In genomic region chr19:6739884-6740588, GRCh38 we compare ENCODE assay signal across 6 cellular contexts. TPM values are rescaled to one million over a fixed set of nuclear protein-coding genes. Genes with fewer than 3 reads are reported as not detected.
DNase-seq lines count a peak whose midpoint lies in the region; ATAC-seq and TF ChIP-seq lines count a peak whose summit lies in the region.

No MANE protein-coding gene starts in this region.

- H3K4me3 Mint-ChIP-seq in T-helper 1 cell treated with Interleukin-12 subunit alpha and Interleukin-12 subunit beta and Interleukin-4 antibody, amounts not matched to agents 30 μg/mL and 1 μg/mL, for 36 hours, result peak overlapping the region; percentile 84
- peak overlapping the region; percentile 89 for H3K4me3 Mint-ChIP-seq in neural crest cell

- peaks cover 12 to 32% of the 10 kb centered on the region in 2 donors for H3K4me1 ChIP-seq in breast epithelium

- no peaks in the 10 kb centered on the region for H3K9me3 Mint-ChIP-seq in T-helper 1 cell treated with Interleukin-12 subunit alpha and Interleukin-12 subunit beta and Interleukin-4 antibody, amounts not matched to agents 30 μg/mL and 1 μg/mL, for 36 hours
- H3K9me3 Mint-ChIP-seq in neural crest cell, result no peaks in the 10 kb centered on the region

- TF ChIP-seq POLR2A in breast epithelium (IDR thresholded peaks at IDR 0.05), result no peak

- intact Hi-C loops in breast epithelium (cut with DNase I; ENCODE audit: low total_unique reads), result loop anchor here (10.0 kb wide), 1 partner anchor 1045 kb away; the partner anchor contains the start of gene RPL36

- H3K4me3 ChIP-seq in breast epithelium, result peak overlapping the region; percentile 69 to 92 (median 80)

- peaks cover 20% of the 10 kb centered on the region for H3K36me3 Mint-ChIP-seq in T-helper 1 cell treated with Interleukin-12 subunit alpha and Interleukin-12 subunit beta and Interleukin-4 antibody, amounts not matched to agents 30 μg/mL and 1 μg/mL, for 36 hours (ENCODE audit: low read depth)
- H3K36me3 Mint-ChIP-seq in neural crest cell (ENCODE audit: low read depth), result no peaks in the 10 kb centered on the region

- peaks cover 43% of the 10 kb centered on the region for H3K4me1 Mint-ChIP-seq in T-helper 1 cell treated with Interleukin-12 subunit alpha and Interleukin-12 subunit beta and Interleukin-4 antibody, amounts not matched to agents 30 μg/mL and 1 μg/mL, for 36 hours (ENCODE audit: low read depth)
- peaks cover 63% of the 10 kb centered on the region for H3K4me1 Mint-ChIP-seq in neural crest cell

- peak overlapping the region; percentile 71 for H3K27ac Mint-ChIP-seq in T-helper 1 cell treated with Interleukin-12 subunit alpha and Interleukin-12 subunit beta and Interleukin-4 antibody, amounts not matched to agents 30 μg/mL and 1 μg/mL, for 36 hours
- H3K27ac Mint-ChIP-seq in neural crest cell (ENCODE audit: unreplicated experiment), result no peak overlapping the region

- TF ChIP-seq CTCF in breast epithelium (IDR thresholded peaks at IDR 0.05) (no peak), neural crest cell (conservative IDR thresholded peaks at IDR 0.05) (no peak)

- H3K27me3 Mint-ChIP-seq in T-helper 1 cell treated with Interleukin-12 subunit alpha and Interleukin-12 subunit beta and Interleukin-4 antibody, amounts not matched to agents 30 μg/mL and 1 μg/mL, for 36 hours (ENCODE audit: low read depth), result no peaks in the 10 kb centered on the region
- H3K27me3 Mint-ChIP-seq in neural crest cell (ENCODE audit: low read depth), result peaks cover 5% of the 10 kb centered on the region

- no peak for DNase-seq in T-helper 1 cell
- no peak for DNase-seq in breast epithelium (ENCODE audit: low spot score in 2 of 2)
- DNase-seq in neural crest cell (ENCODE audit: low read depth, low spot score), result peak; percentile 27
- DNase-seq in amniotic stem cell (lab: John Stamatoyannopoulos, UW), result no peak

- no peak for ATAC-seq in GM21367 (IDR thresholded peaks at IDR 0.05; ENCODE audit: unreplicated experiment)

- H3K27ac ChIP-seq in breast epithelium, result peak overlapping the region; percentile 96 to 99

- no peaks in the 10 kb centered on the region for H3K36me3 ChIP-seq in breast epithelium

- H3K27me3 ChIP-seq in breast epithelium, result no peaks in the 10 kb centered on the region

- H3K9me3 ChIP-seq in breast epithelium, result no peaks in the 10 kb centered on the region

RNA-seq across cellular contexts. Expression of gene TRIP10, which starts 0.6 kb away (rescaled TPM):
- total RNA-seq in breast epithelium, result 10 to 100 TPM; 56.9 to 98.1 (median 87.5) TPM
- 19.0 and 20.6 TPM in 2 replicates for total RNA-seq in neural crest cell

RNA-seq across cellular contexts. Expression of gene GPR108, which starts 2.7 kb away (rescaled TPM):
- total RNA-seq in breast epithelium (10 to 100 TPM; 62.9 to 98.1 (median 78.0) TPM), neural crest cell (43.2 and 52.9 TPM in 2 replicates)

RNA-seq across cellular contexts. Expression of gene C3, which starts 19.6 kb away (rescaled TPM):
- total RNA-seq in breast epithelium, result 1,000 to 10,000 TPM in 2 of 3 donors, 100 to 1,000 TPM in 1; 856 to 1,298 (median 1,115) TPM
- 0.37 TPM in 1 of 2 replicates, not detected in the other for total RNA-seq in neural crest cell

RNA-seq across cellular contexts. Expression of gene SH2D3A, which starts 27.2 kb away (rescaled TPM):
- total RNA-seq in breast epithelium, result 10 to 100 TPM in 2 of 3 donors, under 1 TPM in 1; 0.96 to 38.2 (median 18.4) TPM
- total RNA-seq in neural crest cell, result not detected in 2 replicates

RNA-seq across cellular contexts. Expression of gene VAV1, which starts 32.5 kb away (rescaled TPM):
- total RNA-seq in breast epithelium, result 10 to 100 TPM in 1 of 3 donors, 1 to 10 TPM in 2; 6.6 to 10.2 (median 8.5) TPM
- not detected in 2 replicates for total RNA-seq in neural crest cell

Comparison
In these comparisons a context has a peak if more than half of its experiments do, and no peak if none do; other contexts are left out.
1. RNA of gene C3, which starts 19.6 kb away (total RNA-seq): 856 to 1,298 TPM in breast epithelium; 0.37 TPM in neural crest cell; every median in the first group is over 100 times any median in the second.